18 cellular contexts compared by ENCODE assay signal in genomic region chr11:67114275-67114896, GRCh38. TPM values are rescaled to one million over a fixed set of nuclear protein-coding genes. Genes with fewer than 3 reads are reported as not detected.
DNase-seq lines count a peak whose midpoint lies in the region; ATAC-seq, FAIRE-seq and TF ChIP-seq lines count a peak whose summit lies in the region.
"Had no signal": no experiment of that assay in that cellular context is flagged by ENCODE, and none has a peak within 500 bp of the region (broad histone marks: within the 10 kb centered on the region; RNA-seq: fewer than 3 reads in every experiment).

No MANE protein-coding gene starts in this region.

- H4K5ac ChIP-seq in mesendoderm (ENCODE audit: low read length), result no peak overlapping the region

- RAD21 ChIA-PET in GM12878 (lab: Charles Lee; ENCODE audit: unreplicated experiment), result interaction anchor here (1.5 to 2.3 kb wide), 2 partner anchors 15 to 33 kb away, joined by 4 to 10 read pairs; no protein-coding TSS in a partner anchor

- H3K4me3 ChIP-seq in GM12878 (no peak overlapping the region), mesendoderm (ENCODE audit: low read length) (no peak overlapping the region)
- H3K4me3 ChIP-seq: BLaER1 treated with 17β-estradiol and CSF1 and Interleukin-3, amounts not matched to agents 10 nM and 100 nM had no signal

- H3K4me2 ChIP-seq in GM12878 (ENCODE audit: control insufficient read depth, insufficient read depth) (peak overlapping the region; percentile 49; the same call in 1 of the 2 replicates), mesendoderm (ENCODE audit: low read length) (no peak overlapping the region)

- BruUV-seq in GM12878 (replicated peaks; lab: Mats Ljungman, UMichigan), result no TSS peak

- FAIRE-seq in GM12878 (lab: Jason Lieb, UNC), result no peak
- FAIRE-seq: GM19239, H54 had no signal

- H3K36me3 ChIP-seq in GM12878 (ENCODE audit: control insufficient read depth in 2 of 2, insufficient read depth in 2 of 2, low read length in 1 of 2) (no peaks in the 10 kb centered on the region), mesendoderm (ENCODE audit: control insufficient read depth, insufficient read depth, low read length) (no peaks in the 10 kb centered on the region)
- H3K36me3 ChIP-seq: BLaER1 treated with 17β-estradiol and CSF1 and Interleukin-3, amounts not matched to agents 10 nM and 100 nM had no signal

- CTCF ChIA-PET in GM12878 (lab: Yijun Ruan, JAX), result interaction anchor here (1.4 to 2.6 kb wide), 6 partner anchors 9 to 153 kb away, joined by 4 to 16 read pairs (median 5); no protein-coding TSS in a partner anchor

- no peaks in the 10 kb centered on the region for H3K9me3 Mint-ChIP-seq in stimulated activated naive B cell treated with anti-CD40 and anti-IgM and Interleukin-4, amounts not matched to agents 10 μg/mL and 1 μg/mL and 100 μg/mL, for 72 hours

- H2BK15ac ChIP-seq in mesendoderm (replicated peaks; ENCODE audit: low read depth), result no peak overlapping the region

- peak overlapping the region; percentile 33 for H3K27ac Mint-ChIP-seq in stimulated activated naive B cell treated with anti-CD40 and anti-IgM and Interleukin-4, amounts not matched to agents 10 μg/mL and 1 μg/mL and 100 μg/mL, for 72 hours

- no peak overlapping the region for H2AK5ac ChIP-seq in mesendoderm (ENCODE audit: low read length)

- TF ChIP-seq EP300 in GM12878 (IDR thresholded peaks at IDR 0.05; ENCODE audit: borderline replicate concordance in 1 of 2, control insufficient read depth in 1 of 2, low read depth in 2 of 2, low read length in 2 of 2), result no peak

- H3K79me2 ChIP-seq in GM12878 (ENCODE audit: control insufficient read depth, insufficient read depth, low read length) (peaks cover 3% of the 10 kb centered on the region), mesendoderm (ENCODE audit: control insufficient read depth, insufficient read depth, low read length) (peaks cover under 1% of the 10 kb centered on the region)

- peak; percentile 33 for DNase-seq in activated effector memory CD4-positive, alpha-beta T cell treated with anti-CD3 and anti-CD28 coated beads, Interleukin-2, amount 50 U/mL, for 16 hours
- DNase-seq in activated effector memory CD4-positive, alpha-beta T cell treated with Interleukin-2 at 50 U/mL for 16 hours, result no peak
- DNase-seq in GM12878 (ENCODE audit: low read depth, low spot score) (no peak), mesendoderm (no peak), GM19240 (ENCODE audit: insufficient read length, low spot score) (no peak), DMS114 treated with DMSO at 0.1 percent for 48 hours (lab: John Stamatoyannopoulos, UW; ENCODE audit: unreplicated experiment) (no peak), ACHN (no peak)
- DNase-seq in stimulated activated naive B cell treated with anti-CD40 and anti-IgM and Interleukin-4, amounts not matched to agents 10 μg/mL and 1 μg/mL and 100 μg/mL, for 72 hours, result no peak
- DNase-seq: 8988T, NCI-H1417, NCI-H1930, NCI-H69, SHP77 had no signal

- WGBS in GM12878 (ENCODE audit: insufficient coverage, insufficient replicate concordance, low lambda C conversion rate, missing lambda C conversion rate), result 4% methylated on average over 5 of the region's 10 CpGs
- WGBS in mesendoderm (ENCODE audit: extremely low coverage, insufficient coverage, low lambda C conversion rate), result no CpG with 5 or more reads among the region's 10 CpGs

- H3K4me1 ChIP-seq in GM12878 (ENCODE audit: control insufficient read depth, insufficient read depth, low read length) (peaks cover 36% of the 10 kb centered on the region), mesendoderm (ENCODE audit: control insufficient read depth, low read depth, low read length) (no peaks in the 10 kb centered on the region)

- no peak for ATAC-seq in GM12878
- no peak for ATAC-seq in stimulated activated naive B cell treated with anti-CD40 and anti-IgM and Interleukin-4, amounts not matched to agents 10 μg/mL and 1 μg/mL and 100 μg/mL, for 72 hours (replicated peaks)

- POLR2A ChIA-PET in GM12878 (lab: Charles Lee), result interaction anchor here (0.6 to 0.8 kb wide), 5 partner anchors 46 to 1359 kb away, joined by 3 to 5 read pairs (median 4); no protein-coding TSS in a partner anchor

- no peak overlapping the region for H2BK5ac ChIP-seq in mesendoderm (ENCODE audit: low read length)

- TF ChIP-seq CTCF in GM12878 (IDR thresholded peaks at IDR 0.05 in 2 of 3, conservative IDR thresholded peaks at IDR 0.05 in 1 of 3; ENCODE audit: control insufficient read depth in 2 of 3, extremely low read depth in 1 of 3, insufficient read depth in 1 of 3, low read depth in 3 of 3, low read length in 3 of 3), result no peak

- no peak for TF ChIP-seq POLR2A in GM12878 (IDR thresholded peaks at IDR 0.05; ENCODE audit: low read depth, low read length)

- H3K9me3 ChIP-seq in GM12878 (replicated peaks; ENCODE audit: control insufficient read depth, insufficient read depth, low read length), result no peaks in the 10 kb centered on the region
- H3K9me3 ChIP-seq: BLaER1 treated with 17β-estradiol and CSF1 and Interleukin-3, amounts not matched to agents 10 nM and 100 nM had no signal

- H3K4me3 Mint-ChIP-seq in stimulated activated naive B cell treated with anti-CD40 and anti-IgM and Interleukin-4, amounts not matched to agents 10 μg/mL and 1 μg/mL and 100 μg/mL, for 72 hours, result no peak overlapping the region

- in situ Hi-C loops in GM12878 (cut with MboI) (no loop called here), ACHN (cut with HindIII; ENCODE audit: low pct_ligation_motif_present, low pct_unique_long_range_greater_than_20kb, low sequenced_read_pairs) (no loop called here)

- H3K9ac ChIP-seq in GM12878 (ENCODE audit: control insufficient read depth, insufficient read depth, low read length), result no peak overlapping the region
- no peak overlapping the region for H3K9ac ChIP-seq in mesendoderm (ENCODE audit: low read length)
- H3K9ac ChIP-seq: BLaER1 treated with 17β-estradiol and CSF1 and Interleukin-3, amounts not matched to agents 10 nM and 100 nM had no signal

- no peaks in the 10 kb centered on the region for H3K79me1 ChIP-seq in mesendoderm (ENCODE audit: low read length)

- no peaks in the 10 kb centered on the region for H4K20me1 ChIP-seq in GM12878 (ENCODE audit: control insufficient read depth, insufficient read depth)

- intact Hi-C loops in GM12878 (cut with micrococcal nuclease; ENCODE audit: unreplicated experiment), result no loop called here

- peaks cover 14 to 27% of the 10 kb centered on the region in 2 donors for H3K4me1 Mint-ChIP-seq in stimulated activated naive B cell treated with anti-CD40 and anti-IgM and Interleukin-4, amounts not matched to agents 10 μg/mL and 1 μg/mL and 100 μg/mL, for 72 hours

- H3K27me3 ChIP-seq in GM12878 (replicated peaks in 1 of 2; ENCODE audit: control insufficient read depth in 2 of 2, insufficient read depth in 2 of 2, low read length in 1 of 2), result no peaks in the 10 kb centered on the region
- H3K27me3 ChIP-seq in mesendoderm (ENCODE audit: insufficient read depth, low read length, poor library complexity), result peaks cover 1% of the 10 kb centered on the region

- peak overlapping the region; percentile 25 for H3K56ac ChIP-seq in mesendoderm (ENCODE audit: low read length)

- SMC1A ChIA-PET in GM12878 (lab: Charles Lee; ENCODE audit: uncharacterized antibody, unreplicated experiment), result interaction anchor here (0.9 to 3.8 kb wide), 3 partner anchors 8 to 33 kb away, joined by 3 to 28 read pairs (median 16); no protein-coding TSS in a partner anchor

- peaks cover 0 to 3% of the 10 kb centered on the region in 2 donors for H3K27me3 Mint-ChIP-seq in stimulated activated naive B cell treated with anti-CD40 and anti-IgM and Interleukin-4, amounts not matched to agents 10 μg/mL and 1 μg/mL and 100 μg/mL, for 72 hours

- no peak overlapping the region for H3K27ac ChIP-seq in GM12878 (ENCODE audit: control insufficient read depth, insufficient read depth)
- H3K27ac ChIP-seq in mesendoderm (ENCODE audit: low read depth, low read length), result no peak overlapping the region

- H4K8ac ChIP-seq in mesendoderm (ENCODE audit: low read depth, low read length), result no peak overlapping the region

- peaks cover 0 to 3% of the 10 kb centered on the region in 2 donors for H3K36me3 Mint-ChIP-seq in stimulated activated naive B cell treated with anti-CD40 and anti-IgM and Interleukin-4, amounts not matched to agents 10 μg/mL and 1 μg/mL and 100 μg/mL, for 72 hours

- no peak overlapping the region for H2BK120ac ChIP-seq in mesendoderm (ENCODE audit: low read depth, low read length)

- no peak overlapping the region for H3K23ac ChIP-seq in mesendoderm (ENCODE audit: low read length)

- peak overlapping the region; percentile 33 for H2AFZ ChIP-seq in GM12878 (ENCODE audit: control insufficient read depth, low read depth, low read length)

- H3K18ac ChIP-seq in mesendoderm (ENCODE audit: low read length), result no peak overlapping the region

- H3K4ac ChIP-seq in mesendoderm (ENCODE audit: low read depth, low read length), result no peak overlapping the region

- no peak for TF ChIP-seq RAD21 in GM12878 (IDR thresholded peaks at IDR 0.05; ENCODE audit: insufficient read depth, low read depth, low read length)

RNA-seq across cellular contexts. Expression of gene KDM2A, which starts 4.7 kb away (rescaled TPM):
- 275 and 292 TPM in 2 replicates for total RNA-seq in GM12878 (2013; cell fraction: nucleolus; rRNA removed)
- total RNA-seq in GM12878 (2014; rRNA removed) (32.5 and 41.1 TPM in 2 replicates), GM12878 (2014; rRNA removed; fragmentation: Illumina TruSeq; extraction: Trizol) (41.0 and 42.0 TPM in 2 replicates), GM12878 (2021) (62.0 and 69.3 TPM in 2 replicates)
- 35.7 TPM for polyA plus RNA-seq in GM12878 (2011; ENCODE audit: low read depth)
- polyA plus RNA-seq in GM12878 (2011; rRNA removed) (34.2 and 66.1 TPM in 2 replicates), GM12878 (2014; fragmentation: Illumina TruSeq; extraction: Trizol) (53.7 and 65.7 TPM in 2 replicates), GM12878 (2014; fragmentation: Nextera tagmentation; extraction: Ambion mirVana) (10 to 100 TPM; 10.5 to 13.0 TPM), GM12878 (2014; rRNA removed) (43.2 and 49.2 TPM in 2 replicates), GM12878 (2016; fragmentation: Nextera tagmentation; extraction: Ambion mirVana) (10 to 100 TPM; 19.0 to 21.8 TPM)
- polyA plus RNA-seq in GM12878 (2011; cell fraction: cytosol; rRNA removed), result 57.6 and 60.4 TPM in 2 replicates
- 202 and 220 TPM in 2 replicates for polyA plus RNA-seq in GM12878 (2011; cell fraction: nucleus; rRNA removed)
- polyA plus RNA-seq in GM12878 (2012), result 48.6 and 55.0 TPM in 2 replicates
- 111 and 140 TPM in 2 replicates for polyA minus RNA-seq in GM12878 (2011; rRNA and poly(A)+ RNA removed)
- polyA minus RNA-seq in GM12878 (2011; cell fraction: cytosol; rRNA and poly(A)+ RNA removed), result 40.4 and 41.4 TPM in 2 replicates
- polyA minus RNA-seq in GM12878 (2011; cell fraction: nucleus; rRNA and poly(A)+ RNA removed), result 62.4 and 103 TPM in 2 replicates
- polyA plus RNA-seq in mesendoderm (2013, experiment 1 of 2), result 37.4 TPM
- polyA plus RNA-seq in mesendoderm (2013, experiment 2 of 2), result 35.7 TPM

RNA-seq across cellular contexts. Expression of gene RHOD, which starts 57.7 kb away (rescaled TPM):
- not detected in 2 replicates for total RNA-seq in GM12878 (2013; cell fraction: nucleolus; rRNA removed)
- total RNA-seq in GM12878 (2014; rRNA removed) (2.1 and 2.7 TPM in 2 replicates), GM12878 (2014; rRNA removed; fragmentation: Illumina TruSeq; extraction: Trizol) (0.72 and 0.83 TPM in 2 replicates), GM12878 (2021) (2.2 and 2.6 TPM in 2 replicates)
- 0.26 TPM for polyA plus RNA-seq in GM12878 (2011; ENCODE audit: low read depth)
- polyA plus RNA-seq in GM12878 (2011; rRNA removed) (0.12 TPM in 1 of 2 replicates, not detected in the other), GM12878 (2014; fragmentation: Illumina TruSeq; extraction: Trizol) (0.17 and 0.84 TPM in 2 replicates), GM12878 (2014; fragmentation: Nextera tagmentation; extraction: Ambion mirVana) (under 1 TPM in 1 of 2 experiments, not detected in 1; 0.15 TPM), GM12878 (2014; rRNA removed) (2.6 and 3.7 TPM in 2 replicates), GM12878 (2016; fragmentation: Nextera tagmentation; extraction: Ambion mirVana) (1 to 10 TPM; 1.9 to 2.0 TPM)
- 0.09 and 0.12 TPM in 2 replicates for polyA plus RNA-seq in GM12878 (2011; cell fraction: cytosol; rRNA removed)
- 0.24 TPM in 1 of 2 replicates, not detected in the other for polyA plus RNA-seq in GM12878 (2011; cell fraction: nucleus; rRNA removed)
- 2.3 and 2.8 TPM in 2 replicates for polyA plus RNA-seq in GM12878 (2012)
- polyA minus RNA-seq in GM12878 (2011; rRNA and poly(A)+ RNA removed), result not detected in 2 replicates
- 1.4 and 1.9 TPM in 2 replicates for polyA minus RNA-seq in GM12878 (2011; cell fraction: cytosol; rRNA and poly(A)+ RNA removed)
- polyA minus RNA-seq in GM12878 (2011; cell fraction: nucleus; rRNA and poly(A)+ RNA removed), result 0.24 and 0.67 TPM in 2 replicates
- polyA plus RNA-seq in mesendoderm (2013, experiment 1 of 2), result 7.9 TPM
- 8.5 TPM for polyA plus RNA-seq in mesendoderm (2013, experiment 2 of 2)
- total RNA-seq: Daoy, OCI-LY7 had no signal
